Comparison of ENCODE assay signal across 2 cellular contexts in the genomic region with DNA sequence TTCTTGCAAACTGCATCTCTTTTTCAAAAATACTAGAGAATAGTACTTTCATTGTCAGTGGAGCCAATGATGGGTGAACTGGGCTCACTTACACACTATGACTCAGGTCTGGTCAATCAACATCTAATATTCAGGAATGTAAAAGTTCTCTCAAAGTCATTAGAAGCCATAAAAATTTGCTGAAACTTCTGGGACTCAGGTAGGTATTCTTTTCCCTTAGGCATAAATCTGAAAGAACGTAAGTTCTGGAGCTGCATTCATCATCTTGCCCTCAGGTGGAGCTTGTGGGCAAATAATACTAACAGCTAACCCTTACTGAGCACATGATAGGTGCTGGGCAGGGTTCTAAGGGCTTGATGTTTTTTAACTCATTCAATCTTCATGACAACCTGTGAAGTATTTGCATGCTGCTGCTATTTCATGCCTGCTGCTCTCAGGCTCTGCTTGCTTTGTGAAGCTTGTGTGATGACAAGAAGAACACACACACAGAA.
A peak's percentile ranks its signal among the peaks of the same experiment; 100 is the strongest.
TF ChIP-seq lines count a peak whose summit lies in the region.

No MANE protein-coding gene starts in this region.

TF ChIP-seq in IMR-90, 13 proteins besides CTCF, POLR2A, EP300 and RAD21 (continued from another document):
- TF ChIP-seq, protein P1, sequence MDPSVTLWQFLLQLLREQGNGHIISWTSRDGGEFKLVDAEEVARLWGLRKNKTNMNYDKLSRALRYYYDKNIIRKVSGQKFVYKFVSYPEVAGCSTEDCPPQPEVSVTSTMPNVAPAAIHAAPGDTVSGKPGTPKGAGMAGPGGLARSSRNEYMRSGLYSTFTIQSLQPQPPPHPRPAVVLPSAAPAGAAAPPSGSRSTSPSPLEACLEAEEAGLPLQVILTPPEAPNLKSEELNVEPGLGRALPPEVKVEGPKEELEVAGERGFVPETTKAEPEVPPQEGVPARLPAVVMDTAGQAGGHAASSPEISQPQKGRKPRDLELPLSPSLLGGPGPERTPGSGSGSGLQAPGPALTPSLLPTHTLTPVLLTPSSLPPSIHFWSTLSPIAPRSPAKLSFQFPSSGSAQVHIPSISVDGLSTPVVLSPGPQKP (IDR thresholded peaks at IDR 0.05; ENCODE audit: borderline replicate concordance, low read depth, low read length) = no peak
- no peak for TF ChIP-seq FOS (IDR thresholded peaks at IDR 0.05; ENCODE audit: low read depth, low read length)
- TF ChIP-seq NFE2L2 (IDR thresholded peaks at IDR 0.05; ENCODE audit: low read depth, low read length) = no peak
- no peak for TF ChIP-seq RFX5 (IDR thresholded peaks at IDR 0.05; ENCODE audit: low read depth, low read length)
- no peak for TF ChIP-seq SMC3 (IDR thresholded peaks at IDR 0.05; ENCODE audit: low read depth, low read length)
- TF ChIP-seq MAFK (IDR thresholded peaks at IDR 0.05; ENCODE audit: low read depth, low read length) = no peak
- TF ChIP-seq, protein P2, sequence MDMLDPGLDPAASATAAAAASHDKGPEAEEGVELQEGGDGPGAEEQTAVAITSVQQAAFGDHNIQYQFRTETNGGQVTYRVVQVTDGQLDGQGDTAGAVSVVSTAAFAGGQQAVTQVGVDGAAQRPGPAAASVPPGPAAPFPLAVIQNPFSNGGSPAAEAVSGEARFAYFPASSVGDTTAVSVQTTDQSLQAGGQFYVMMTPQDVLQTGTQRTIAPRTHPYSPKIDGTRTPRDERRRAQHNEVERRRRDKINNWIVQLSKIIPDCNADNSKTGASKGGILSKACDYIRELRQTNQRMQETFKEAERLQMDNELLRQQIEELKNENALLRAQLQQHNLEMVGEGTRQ (IDR thresholded peaks at IDR 0.05; ENCODE audit: low read depth, low read length) = no peak
- no peak for TF ChIP-seq BHLHE40 (IDR thresholded peaks at IDR 0.05; ENCODE audit: low read depth, low read length)
- TF ChIP-seq MXI1 (IDR thresholded peaks at IDR 0.05; ENCODE audit: borderline replicate concordance, low read depth, low read length) = no peak
TF ChIP-seq in IMR-90: peak in this region for 0.

TF ChIP-seq in SK-N-SH, 30 proteins besides CTCF, POLR2A, EP300 and RAD21 (continued from another document):
- TF ChIP-seq, protein P3, sequence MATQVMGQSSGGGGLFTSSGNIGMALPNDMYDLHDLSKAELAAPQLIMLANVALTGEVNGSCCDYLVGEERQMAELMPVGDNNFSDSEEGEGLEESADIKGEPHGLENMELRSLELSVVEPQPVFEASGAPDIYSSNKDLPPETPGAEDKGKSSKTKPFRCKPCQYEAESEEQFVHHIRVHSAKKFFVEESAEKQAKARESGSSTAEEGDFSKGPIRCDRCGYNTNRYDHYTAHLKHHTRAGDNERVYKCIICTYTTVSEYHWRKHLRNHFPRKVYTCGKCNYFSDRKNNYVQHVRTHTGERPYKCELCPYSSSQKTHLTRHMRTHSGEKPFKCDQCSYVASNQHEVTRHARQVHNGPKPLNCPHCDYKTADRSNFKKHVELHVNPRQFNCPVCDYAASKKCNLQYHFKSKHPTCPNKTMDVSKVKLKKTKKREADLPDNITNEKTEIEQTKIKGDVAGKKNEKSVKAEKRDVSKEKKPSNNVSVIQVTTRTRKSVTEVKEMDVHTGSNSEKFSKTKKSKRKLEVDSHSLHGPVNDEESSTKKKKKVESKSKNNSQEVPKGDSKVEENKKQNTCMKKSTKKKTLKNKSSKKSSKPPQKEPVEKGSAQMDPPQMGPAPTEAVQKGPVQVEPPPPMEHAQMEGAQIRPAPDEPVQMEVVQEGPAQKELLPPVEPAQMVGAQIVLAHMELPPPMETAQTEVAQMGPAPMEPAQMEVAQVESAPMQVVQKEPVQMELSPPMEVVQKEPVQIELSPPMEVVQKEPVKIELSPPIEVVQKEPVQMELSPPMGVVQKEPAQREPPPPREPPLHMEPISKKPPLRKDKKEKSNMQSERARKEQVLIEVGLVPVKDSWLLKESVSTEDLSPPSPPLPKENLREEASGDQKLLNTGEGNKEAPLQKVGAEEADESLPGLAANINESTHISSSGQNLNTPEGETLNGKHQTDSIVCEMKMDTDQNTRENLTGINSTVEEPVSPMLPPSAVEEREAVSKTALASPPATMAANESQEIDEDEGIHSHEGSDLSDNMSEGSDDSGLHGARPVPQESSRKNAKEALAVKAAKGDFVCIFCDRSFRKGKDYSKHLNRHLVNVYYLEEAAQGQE (IDR thresholded peaks at IDR 0.05; ENCODE audit: low read depth, low read length) = 0 out of 2 replicates have a peak, but pooled peaks have one; percentile 4
- TF ChIP-seq GATA2 (CRISPR knock-in tag; IDR thresholded peaks at IDR 0.05) (no peak), TCF12 (IDR thresholded peaks at IDR 0.05) (0 out of 2 replicates have a peak, but pooled peaks have one; percentile 5)
